24 cellular contexts compared by ENCODE assay signal in genomic region chrX:41703574-41704029, GRCh38. TPM values are rescaled to one million over a fixed set of nuclear protein-coding genes. Genes with fewer than 3 reads are reported as not detected.
A peak's percentile ranks its signal among the peaks of the same experiment; 100 is the strongest.
DNase-seq lines count a peak whose midpoint lies in the region; ATAC-seq and FAIRE-seq lines count a peak whose summit lies in the region.
"Had no signal": no experiment of that assay in that cellular context is flagged by ENCODE, and none has a peak within 500 bp of the region (broad histone marks: within the 10 kb centered on the region; RNA-seq: fewer than 3 reads in every experiment).

No MANE protein-coding gene starts in this region.

- no peak overlapping the region for H3K4me3 Mint-ChIP-seq in activated CD4-positive, alpha-beta T cell treated with anti-CD3 and anti-CD28 coated beads for 36 hours
- no peak overlapping the region for H3K4me3 Mint-ChIP-seq in central memory CD8-positive, alpha-beta T cell
- no peak overlapping the region for H3K4me3 Mint-ChIP-seq in activated naive CD4-positive, alpha-beta T cell treated with anti-CD3 and anti-CD28 coated beads, Interleukin-2, amount 10 ng/mL, durations not matched to agents 7 days and 5 days
- H3K4me3 Mint-ChIP-seq: B cell; CD4-positive, CD25-positive, alpha-beta regulatory T cell; HFFc6 had no signal

- H3K36me3 Mint-ChIP-seq in activated CD4-positive, alpha-beta T cell treated with anti-CD3 and anti-CD28 coated beads for 36 hours (ENCODE audit: low read depth) = peaks cover 2% of the 10 kb centered on the region
- H3K36me3 Mint-ChIP-seq in central memory CD8-positive, alpha-beta T cell (ENCODE audit: insufficient read depth) = peaks cover 2% of the 10 kb centered on the region
- H3K36me3 Mint-ChIP-seq in activated naive CD4-positive, alpha-beta T cell treated with anti-CD3 and anti-CD28 coated beads, Interleukin-2, amount 10 ng/mL, durations not matched to agents 7 days and 5 days = peaks cover 9% of the 10 kb centered on the region
- H3K36me3 Mint-ChIP-seq: CD4-positive, CD25-positive, alpha-beta regulatory T cell had no signal

- H3K9me3 Mint-ChIP-seq in activated CD4-positive, alpha-beta T cell treated with anti-CD3 and anti-CD28 coated beads for 36 hours (ENCODE audit: low read depth) = no peaks in the 10 kb centered on the region
- no peaks in the 10 kb centered on the region for H3K9me3 Mint-ChIP-seq in central memory CD8-positive, alpha-beta T cell
- H3K9me3 Mint-ChIP-seq in activated naive CD4-positive, alpha-beta T cell treated with anti-CD3 and anti-CD28 coated beads, Interleukin-2, amount 10 ng/mL, durations not matched to agents 7 days and 5 days = no peaks in the 10 kb centered on the region
- H3K9me3 Mint-ChIP-seq: CD4-positive, CD25-positive, alpha-beta regulatory T cell; HFFc6 had no signal

- intact Hi-C loops in activated CD4-positive, alpha-beta T cell treated with anti-CD3 and anti-CD28 coated beads for 36 hours (cut with DNase I, micrococcal nuclease) = loop anchor here in 1 of 2 experiments (5.0 kb wide), 1 partner anchor 36 kb away; no protein-coding TSS in a partner anchor

- CTCF ChIA-PET in activated CD4-positive, alpha-beta T cell treated with anti-CD3 and anti-CD28 coated beads for 36 hours (lab: Charles Lee) = interaction anchor here (0.7 kb wide), 1 partner anchor 419 kb away, joined by 3 read pairs; no protein-coding TSS in a partner anchor
- CTCF ChIA-PET in activated naive CD4-positive, alpha-beta T cell treated with anti-CD3 and anti-CD28 coated beads, Interleukin-2, amount 10 ng/mL, durations not matched to agents 7 days and 5 days (lab: Charles Lee) = no interaction called here

- ATAC-seq in activated CD4-positive, alpha-beta T cell treated with anti-CD3 and anti-CD28 coated beads for 36 hours = peak; percentile 65
- ATAC-seq in central memory CD8-positive, alpha-beta T cell (replicated peaks; ENCODE audit: extremely low read depth, poor library complexity, severe bottlenecking) = peak; percentile 40

- H3K27ac Mint-ChIP-seq in activated CD4-positive, alpha-beta T cell treated with anti-CD3 and anti-CD28 coated beads for 36 hours = no peak overlapping the region
- peak overlapping the region; percentile 10 for H3K27ac Mint-ChIP-seq in central memory CD8-positive, alpha-beta T cell (ENCODE audit: low read depth)
- no peak overlapping the region for H3K27ac Mint-ChIP-seq in activated naive CD4-positive, alpha-beta T cell treated with anti-CD3 and anti-CD28 coated beads, Interleukin-2, amount 10 ng/mL, durations not matched to agents 7 days and 5 days
- H3K27ac Mint-ChIP-seq: HFFc6 had no signal

- POLR2A ChIA-PET in activated CD4-positive, alpha-beta T cell treated with anti-CD3 and anti-CD28 coated beads for 36 hours (lab: Charles Lee) = no interaction called here

- no peak for DNase-seq in activated CD4-positive, alpha-beta T cell treated with anti-CD3 and anti-CD28 coated beads for 36 hours
- DNase-seq in activated CD4-positive, alpha-beta T cell treated with anti-CD3 and anti-CD28 coated beads for 4 hours = no peak
- no peak for DNase-seq in GM18507 (ENCODE audit: extremely low spot score, insufficient read length, low read depth)
- DNase-seq in central memory CD8-positive, alpha-beta T cell (ENCODE audit: low spot score in 2 of 2) = no peak
- DNase-seq in renal cortical epithelial cell (ENCODE audit: low read depth) = peak; percentile 19
- no peak for DNase-seq in activated naive CD4-positive, alpha-beta T cell treated with Interleukin-2 at 50 U/mL for 16 hours
- no peak for DNase-seq in activated naive CD4-positive, alpha-beta T cell treated with anti-CD3 and anti-CD28 coated beads, Interleukin-2, amount 10 ng/mL, durations not matched to agents 7 days and 5 days
- no peak for DNase-seq in stimulated activated CD4-positive, alpha-beta T cell treated with anti-CD3 and anti-CD28 coated beads, Interleukin-4, amount 100 ng/mL, for 24 hours
- DNase-seq: 8988T; Caco-2; CD4-positive, CD25-positive, alpha-beta regulatory T cell; DMS153; GDM1; H7; HFFc6; NCI-H1417; NCI-H187; NCI-H2107; NCI-H510A; NCI-H774; Right ventricle myocardium superior had no signal

- H3K27me3 Mint-ChIP-seq in activated CD4-positive, alpha-beta T cell treated with anti-CD3 and anti-CD28 coated beads for 36 hours = no peaks in the 10 kb centered on the region
- H3K27me3 Mint-ChIP-seq in central memory CD8-positive, alpha-beta T cell = no peaks in the 10 kb centered on the region
- no peaks in the 10 kb centered on the region for H3K27me3 Mint-ChIP-seq in activated naive CD4-positive, alpha-beta T cell treated with anti-CD3 and anti-CD28 coated beads, Interleukin-2, amount 10 ng/mL, durations not matched to agents 7 days and 5 days
- H3K27me3 Mint-ChIP-seq: B cell; CD4-positive, CD25-positive, alpha-beta regulatory T cell had no signal

- H3K4me1 Mint-ChIP-seq in activated CD4-positive, alpha-beta T cell treated with anti-CD3 and anti-CD28 coated beads for 36 hours = peaks cover 28% of the 10 kb centered on the region
- peaks cover 35% of the 10 kb centered on the region for H3K4me1 Mint-ChIP-seq in central memory CD8-positive, alpha-beta T cell
- H3K4me1 Mint-ChIP-seq in activated naive CD4-positive, alpha-beta T cell treated with anti-CD3 and anti-CD28 coated beads, Interleukin-2, amount 10 ng/mL, durations not matched to agents 7 days and 5 days = peaks cover 29% of the 10 kb centered on the region

- FAIRE-seq in GM18507 (lab: Jason Lieb, UNC) = peak; percentile 66

RNA-seq across cellular contexts. Expression of gene GPR34, which starts 14.8 kb away (rescaled TPM):
- under 1 TPM in 1 of 2 experiments, not detected in 1; 0.12 TPM for total RNA-seq in activated CD4-positive, alpha-beta T cell treated with anti-CD3 and anti-CD28 coated beads for 36 hours
- not detected in 2 replicates for total RNA-seq in renal cortical epithelial cell
- total RNA-seq: B cell; Caco-2; CD4-positive, CD25-positive, alpha-beta regulatory T cell; Daoy; H7; HFFc6; OCI-LY7 had no signal

RNA-seq across cellular contexts. Expression of gene GPR82, which starts 20.4 kb away (rescaled TPM):
- total RNA-seq in activated CD4-positive, alpha-beta T cell treated with anti-CD3 and anti-CD28 coated beads for 36 hours = under 1 TPM; 0.05 TPM
- not detected in 2 replicates for total RNA-seq in renal cortical epithelial cell
- total RNA-seq: B cell; Caco-2; CD4-positive, CD25-positive, alpha-beta regulatory T cell; Daoy; H7; HFFc6 had no signal
